Comparison of ENCODE assay signal across 8 cellular contexts in genomic region chr10:117216611-117217195, GRCh38. TPM values are rescaled to one million over a fixed set of nuclear protein-coding genes. Genes with fewer than 3 reads are reported as not detected.
DNase-seq lines count a peak whose midpoint lies in the region; ATAC-seq and TF ChIP-seq lines count a peak whose summit lies in the region.

No MANE protein-coding gene starts in this region.

- TF ChIP-seq EP300 in gastroesophageal sphincter (IDR thresholded peaks at IDR 0.05), result no peak

- no peaks in the 10 kb centered on the region for H3K9me3 ChIP-seq in CD8-positive, alpha-beta memory T cell (ENCODE audit: low read length)
- H3K9me3 ChIP-seq in gastroesophageal sphincter, result peaks cover 0 to 19% (median 0%) of the 10 kb centered on the region in 3 donors

- no peak overlapping the region for H3K27ac ChIP-seq in CD8-positive, alpha-beta memory T cell (ENCODE audit: low read depth, low read length)
- H3K27ac ChIP-seq in HL-60 (replicated peaks), result no peak overlapping the region
- no peak overlapping the region for H3K27ac ChIP-seq in gastroesophageal sphincter
- no peak overlapping the region for H3K27ac ChIP-seq in substantia nigra (ENCODE audit: low read depth, low read length, poor library complexity, severe bottlenecking)

- POLR2A ChIA-PET in CD8-positive, alpha-beta memory T cell (lab: Charles Lee), result interaction anchor here (0.8 kb wide), 1 partner anchor 72 kb away, joined by 3 read pairs; no protein-coding TSS in a partner anchor

- peaks cover 3 to 11% (median 8%) of the 10 kb centered on the region in 5 donors for H3K9me3 Mint-ChIP-seq in CD8-positive, alpha-beta memory T cell

- peaks cover 15 to 31% of the 10 kb centered on the region in 2 donors for H3K27me3 Mint-ChIP-seq in CD8-positive, alpha-beta memory T cell

- CTCF ChIA-PET in CD8-positive, alpha-beta memory T cell (lab: Charles Lee), result interaction anchor here (0.7 to 2.4 kb wide), 47 partner anchors 8 to 1243 kb away, joined by 3 to 27 read pairs (median 5); no protein-coding TSS in a partner anchor

- DNase-seq in CD8-positive, alpha-beta memory T cell, result peak; percentile 53 to 74 (median 60)
- DNase-seq in HL-60 (ENCODE audit: low read depth in 1 of 2, low spot score in 1 of 2) (peak; percentile 41 to 61), RPMI8226 (peak; percentile 66), activated gamma-delta T cell treated with Interleukin-2 at 50 U/mL for 16 hours (peak; percentile 61), nucleus accumbens (lab: John Stamatoyannopoulos, UW) (peak in 46 of 56 donors; percentile 7 to 80 (median 41)), substantia nigra (lab: John Stamatoyannopoulos, UW) (peak in 43 of 49 donors; percentile 5 to 76 (median 36))

- peaks cover 0 to 18% (median 5%) of the 10 kb centered on the region in 3 donors for H3K4me1 Mint-ChIP-seq in CD8-positive, alpha-beta memory T cell

- peak overlapping the region; percentile 26 to 84 (median 72) for H3K4me3 Mint-ChIP-seq in CD8-positive, alpha-beta memory T cell

- TF ChIP-seq CTCF in HL-60 (IDR thresholded peaks at IDR 0.05; ENCODE audit: insufficient read depth, low read length) (peak; percentile 95), gastroesophageal sphincter (IDR thresholded peaks at IDR 0.05) (peak; percentile 99 to 100 (median 100))

- no peaks in the 10 kb centered on the region for H3K36me3 Mint-ChIP-seq in CD8-positive, alpha-beta memory T cell

- peaks cover 9% of the 10 kb centered on the region for H3K27me3 ChIP-seq in CD8-positive, alpha-beta memory T cell (ENCODE audit: insufficient read depth, low read length, poor library complexity, severe bottlenecking)
- H3K27me3 ChIP-seq in HL-60 (ENCODE audit: insufficient read depth, poor library complexity, severe bottlenecking) (peaks cover 21% of the 10 kb centered on the region), gastroesophageal sphincter (peaks cover 78% of the 10 kb centered on the region)

- TF ChIP-seq POLR2A in gastroesophageal sphincter (IDR thresholded peaks at IDR 0.05), result no peak

- H3K36me3 ChIP-seq in CD8-positive, alpha-beta memory T cell (ENCODE audit: insufficient read depth, low read length), result no peaks in the 10 kb centered on the region
- H3K36me3 ChIP-seq in gastroesophageal sphincter, result no peaks in the 10 kb centered on the region

- H3K4me3 ChIP-seq in CD8-positive, alpha-beta memory T cell (ENCODE audit: low read length), result peak overlapping the region; percentile 63
- H3K4me3 ChIP-seq in HL-60 (replicated peaks; ENCODE audit: insufficient read depth, low read length), result peak overlapping the region; percentile 41
- peak overlapping the region; percentile 13 to 50 for H3K4me3 ChIP-seq in gastroesophageal sphincter

- peaks cover 7% of the 10 kb centered on the region for H3K4me1 ChIP-seq in CD8-positive, alpha-beta memory T cell (ENCODE audit: insufficient read depth, low read length)
- peaks cover 0 to 16% (median 10%) of the 10 kb centered on the region in 3 donors for H3K4me1 ChIP-seq in gastroesophageal sphincter

- H3K27ac Mint-ChIP-seq in CD8-positive, alpha-beta memory T cell, result no peak overlapping the region

- peak; percentile 71 for ATAC-seq in GM19438 (IDR thresholded peaks at IDR 0.05; ENCODE audit: low read depth, unreplicated experiment)
- peak; percentile 80 for ATAC-seq in gastroesophageal sphincter

- WGBS in gastroesophageal sphincter (ENCODE audit: low coverage in 1 of 2), 2 donors, result 3% methylated on average over 8 of the region's 52 CpGs; no CpG with 5 or more reads in 1 of the 2 donors

RNA-seq across cellular contexts. Expression of gene KCNK18, which starts 19.4 kb away (rescaled TPM):
- not detected for total RNA-seq in CD8-positive, alpha-beta memory T cell
- not detected for polyA plus RNA-seq in CD8-positive, alpha-beta memory T cell
- not detected for total RNA-seq in gastroesophageal sphincter

RNA-seq across cellular contexts. Expression of gene SLC18A2, which starts 24.2 kb away (rescaled TPM):
- under 1 TPM in 1 of 2 experiments, not detected in 1; 0.07 TPM for total RNA-seq in CD8-positive, alpha-beta memory T cell
- polyA plus RNA-seq in CD8-positive, alpha-beta memory T cell, result 0.08 TPM
- total RNA-seq in gastroesophageal sphincter, result 1 to 10 TPM in 1 of 4 donors, under 1 TPM in 3; 0.82 to 1.9 (median 0.89) TPM
